Comparison of ENCODE assay signal across 26 cellular contexts in the genomic region with DNA sequence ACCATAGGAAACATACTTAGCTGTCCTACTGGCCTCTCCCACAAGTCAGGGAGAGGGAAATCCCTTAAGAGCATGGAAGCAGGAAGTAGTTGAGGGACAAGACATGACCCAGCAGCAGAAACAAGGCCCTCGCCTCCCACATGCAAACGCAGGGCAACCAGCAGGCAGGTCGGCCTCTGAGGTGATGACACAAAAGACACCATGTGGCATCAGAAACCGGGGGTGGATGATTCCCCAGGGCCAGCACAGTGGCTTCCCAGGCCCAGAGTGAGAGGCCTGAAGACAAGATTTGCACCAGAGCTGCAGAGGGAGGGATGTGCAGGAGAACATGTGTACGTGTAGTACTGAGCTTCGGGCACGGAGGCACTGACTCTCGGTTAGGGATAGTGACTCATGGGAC. TPM values are rescaled to one million over a fixed set of nuclear protein-coding genes. Genes with fewer than 3 reads are reported as not detected.
DNase-seq lines count a peak whose midpoint lies in the region; ATAC-seq and TF ChIP-seq lines count a peak whose summit lies in the region.
"Had no signal": no experiment of that assay in that cellular context is flagged by ENCODE, and none has a peak within 500 bp of the region (broad histone marks: within the 10 kb centered on the region; RNA-seq: fewer than 3 reads in every experiment).

No MANE protein-coding gene starts in this region.

- 83% methylated on average over 8 of the region's 8 CpGs for WGBS in tibial nerve, 2 donors

- H3K4me1 Mint-ChIP-seq in activated T-cell treated with anti-CD3 and anti-CD28 coated beads, Interleukin-2, amount 50 U/mL, for 24 hours (ENCODE audit: low read depth), result peaks cover 66% of the 10 kb centered on the region
- H3K4me1 Mint-ChIP-seq in activated T-helper 17 cell treated with anti-CD3 and anti-CD28 coated beads, Interleukin-2, amount 50 U/mL, for 72 hours, result peaks cover 10% of the 10 kb centered on the region
- H3K4me1 Mint-ChIP-seq in stimulated activated effector memory CD8-positive, alpha-beta T cell treated with anti-CD3 and anti-CD28 coated beads, Interleukin-12 subunit alpha, Interleukin-12 subunit beta, amount 100 ng/mL, for 72 hours, result peaks cover 39% of the 10 kb centered on the region
- H3K4me1 Mint-ChIP-seq: activated B cell treated with CpG ODN at 0.5 μM for 24 hours had no signal

- no peak for DNase-seq in activated T-cell treated with anti-CD3 and anti-CD28 coated beads, Interleukin-2, amount 50 U/mL, for 24 hours
- DNase-seq in activated T-cell treated with anti-CD3 and anti-CD28 coated beads for 4 hours (no peak), activated gamma-delta T cell (lab: John Stamatoyannopoulos, UW) (no peak), tibial nerve (ENCODE audit: low spot score in 2 of 2) (no peak), brain microvascular endothelial cell (no peak)
- no peak for DNase-seq in stimulated activated effector memory CD8-positive, alpha-beta T cell treated with anti-CD3 and anti-CD28 coated beads, Interleukin-12 subunit alpha, Interleukin-12 subunit beta, amount 100 ng/mL, for 72 hours (ENCODE audit: low spot score in 2 of 2)
- DNase-seq: activated B cell treated with CpG ODN at 0.5 μM for 24 hours; activated effector memory CD4-positive, alpha-beta T cell treated with Interleukin-2 at 50 U/mL for 16 hours; GOT3; hypothalamus; immature natural killer cell; NCI-H1048; NCI-H2029 treated with DMSO at 0.1 percent for 48 hours; NCI-H2227 treated with DMSO at 0.1 percent for 48 hours; NCI-H69; Peyer's patch; SHP77 treated with DMSO at 0.1 percent for 48 hours; stimulated activated CD4-positive, alpha-beta T cell treated with anti-CD3 and anti-CD28 coated beads, Interleukin-12 subunit alpha, Interleukin-12 subunit beta, amount 100 ng/mL, for 4 hours; T1000 had no signal

- H3K36me3 Mint-ChIP-seq in activated T-cell treated with anti-CD3 and anti-CD28 coated beads, Interleukin-2, amount 50 U/mL, for 24 hours (ENCODE audit: low read depth), result peaks cover 23% of the 10 kb centered on the region
- H3K36me3 Mint-ChIP-seq in activated T-helper 17 cell treated with anti-CD3 and anti-CD28 coated beads, Interleukin-2, amount 50 U/mL, for 72 hours (ENCODE audit: low read depth), result peaks cover 6% of the 10 kb centered on the region
- peaks cover 9% of the 10 kb centered on the region for H3K36me3 Mint-ChIP-seq in stimulated activated effector memory CD8-positive, alpha-beta T cell treated with anti-CD3 and anti-CD28 coated beads, Interleukin-12 subunit alpha, Interleukin-12 subunit beta, amount 100 ng/mL, for 72 hours

- H3K27me3 ChIP-seq in tibial nerve, result no peaks in the 10 kb centered on the region
- H3K27me3 ChIP-seq in brain microvascular endothelial cell (replicated peaks), result no peaks in the 10 kb centered on the region
- H3K27me3 ChIP-seq: adrenal gland, BLaER1, Peyer's patch had no signal

- H3K4me3 Mint-ChIP-seq in activated T-cell treated with anti-CD3 and anti-CD28 coated beads, Interleukin-2, amount 50 U/mL, for 24 hours, result no peak overlapping the region
- no peak overlapping the region for H3K4me3 Mint-ChIP-seq in activated T-helper 17 cell treated with anti-CD3 and anti-CD28 coated beads, Interleukin-2, amount 50 U/mL, for 72 hours
- H3K4me3 Mint-ChIP-seq in stimulated activated effector memory CD8-positive, alpha-beta T cell treated with anti-CD3 and anti-CD28 coated beads, Interleukin-12 subunit alpha, Interleukin-12 subunit beta, amount 100 ng/mL, for 72 hours, result no peak overlapping the region
- H3K4me3 Mint-ChIP-seq: activated B cell treated with CpG ODN at 0.5 μM for 24 hours, brain, immature natural killer cell had no signal

- no peak for TF ChIP-seq POLR2A in tibial nerve (IDR thresholded peaks at IDR 0.05)

- TF ChIP-seq CTCF in tibial nerve (IDR thresholded peaks at IDR 0.05) (no peak), brain microvascular endothelial cell (IDR thresholded peaks at IDR 0.05; ENCODE audit: low read depth, low read length, missing control alignments) (no peak)

- H3K27ac Mint-ChIP-seq in activated T-cell treated with anti-CD3 and anti-CD28 coated beads, Interleukin-2, amount 50 U/mL, for 24 hours, result peak overlapping the region; percentile 71
- no peak overlapping the region for H3K27ac Mint-ChIP-seq in activated T-helper 17 cell treated with anti-CD3 and anti-CD28 coated beads, Interleukin-2, amount 50 U/mL, for 72 hours
- H3K27ac Mint-ChIP-seq in stimulated activated effector memory CD8-positive, alpha-beta T cell treated with anti-CD3 and anti-CD28 coated beads, Interleukin-12 subunit alpha, Interleukin-12 subunit beta, amount 100 ng/mL, for 72 hours, result no peak overlapping the region
- H3K27ac Mint-ChIP-seq: activated B cell treated with CpG ODN at 0.5 μM for 24 hours, brain, immature natural killer cell had no signal

- no peaks in the 10 kb centered on the region for H3K9me3 Mint-ChIP-seq in activated T-cell treated with anti-CD3 and anti-CD28 coated beads, Interleukin-2, amount 50 U/mL, for 24 hours
- no peaks in the 10 kb centered on the region for H3K9me3 Mint-ChIP-seq in activated T-helper 17 cell treated with anti-CD3 and anti-CD28 coated beads, Interleukin-2, amount 50 U/mL, for 72 hours
- H3K9me3 Mint-ChIP-seq in stimulated activated effector memory CD8-positive, alpha-beta T cell treated with anti-CD3 and anti-CD28 coated beads, Interleukin-12 subunit alpha, Interleukin-12 subunit beta, amount 100 ng/mL, for 72 hours, result no peaks in the 10 kb centered on the region
- H3K9me3 Mint-ChIP-seq: activated B cell treated with CpG ODN at 0.5 μM for 24 hours, brain, immature natural killer cell had no signal

- no peak overlapping the region for H3K4me3 ChIP-seq in tibial nerve
- no peak overlapping the region for H3K4me3 ChIP-seq in brain microvascular endothelial cell (ENCODE audit: low read depth, low read length)
- H3K4me3 ChIP-seq: adrenal gland, BLaER1, Peyer's patch, prostate gland had no signal

- H3K27ac ChIP-seq in tibial nerve, result no peak overlapping the region
- no peak overlapping the region for H3K27ac ChIP-seq in brain microvascular endothelial cell
- H3K27ac ChIP-seq: adrenal gland, BLaER1, Peyer's patch, prostate gland had no signal

- in situ Hi-C loops in brain microvascular endothelial cell (cut with HindIII; ENCODE audit: low pct_ligation_motif_present, low sequenced_read_pairs), result no loop called here

- H3K36me3 ChIP-seq in tibial nerve, result peaks cover 0 to 19% (median 0%) of the 10 kb centered on the region in 3 donors
- no peaks in the 10 kb centered on the region for H3K36me3 ChIP-seq in brain microvascular endothelial cell (replicated peaks)
- H3K36me3 ChIP-seq: adrenal gland, Peyer's patch, prostate gland had no signal

- no peaks in the 10 kb centered on the region for H3K27me3 Mint-ChIP-seq in activated T-cell treated with anti-CD3 and anti-CD28 coated beads, Interleukin-2, amount 50 U/mL, for 24 hours
- H3K27me3 Mint-ChIP-seq in activated T-helper 17 cell treated with anti-CD3 and anti-CD28 coated beads, Interleukin-2, amount 50 U/mL, for 72 hours, result no peaks in the 10 kb centered on the region
- H3K27me3 Mint-ChIP-seq: activated B cell treated with CpG ODN at 0.5 μM for 24 hours had no signal

- no peaks in the 10 kb centered on the region for H3K4me1 ChIP-seq in tibial nerve
- H3K4me1 ChIP-seq: adrenal gland, BLaER1, Peyer's patch, prostate gland had no signal

- ATAC-seq in HG02642 (IDR thresholded peaks at IDR 0.05; ENCODE audit: poor library complexity, unreplicated experiment), result peak; percentile 34
- ATAC-seq in activated T-helper 17 cell treated with anti-CD3 and anti-CD28 coated beads, Interleukin-2, amount 50 U/mL, for 72 hours (replicated peaks), result peak; percentile 74
- peak; percentile 72 for ATAC-seq in stimulated activated effector memory CD8-positive, alpha-beta T cell treated with anti-CD3 and anti-CD28 coated beads, Interleukin-12 subunit alpha, Interleukin-12 subunit beta, amount 100 ng/mL, for 72 hours
- ATAC-seq: sciatic nerve had no signal

- TF ChIP-seq EP300 in tibial nerve (IDR thresholded peaks at IDR 0.05), result no peak

- no peaks in the 10 kb centered on the region for H3K9me3 ChIP-seq in tibial nerve
- H3K9me3 ChIP-seq: adrenal gland, BLaER1, Peyer's patch, prostate gland had no signal

RNA-seq across cellular contexts. Expression of a gene that starts 26.3 kb away (rescaled TPM):
- 10 to 100 TPM in 1 of 2 donors, 1 to 10 TPM in 1; 5.7 to 11.4 TPM for total RNA-seq in activated T-helper 17 cell treated with anti-CD3 and anti-CD28 coated beads, Interleukin-2, amount 50 U/mL, for 72 hours
- 10 to 100 TPM in 3 of 4 donors, 1 to 10 TPM in 1; 9.9 to 11.7 (median 10.0) TPM for total RNA-seq in tibial nerve
